Comparison of ENCODE assay signal across 17 cellular contexts in genomic region chr6:125809771-125810315, GRCh38. TPM values are rescaled to one million over a fixed set of nuclear protein-coding genes. Genes with fewer than 3 reads are reported as not detected.
DNase-seq lines count a peak whose midpoint lies in the region; ATAC-seq and TF ChIP-seq lines count a peak whose summit lies in the region.
"Had no signal": no experiment of that assay in that cellular context is flagged by ENCODE, and none has a peak within 500 bp of the region (broad histone marks: within the 10 kb centered on the region; RNA-seq: fewer than 3 reads in every experiment).

No MANE protein-coding gene starts in this region.

- CTCF ChIA-PET in OCI-LY7 (lab: Charles Lee; ENCODE audit: unreplicated experiment) (interaction anchor here (0.5 to 1.8 kb wide), 5 partner anchors 8 to 24 kb away, joined by 3 to 8 read pairs (median 4); partner anchors contain the start of gene NCOA7), WTC11 (lab: Charles Lee) (no interaction called here)

- no peak for TF ChIP-seq CTCF in OCI-LY7 (conservative IDR thresholded peaks at IDR 0.05; ENCODE audit: low read length)
- no peak for TF ChIP-seq CTCF in neural cell (IDR thresholded peaks at IDR 0.05; ENCODE audit: poor library complexity, severe bottlenecking)
- TF ChIP-seq CTCF in WTC11 (IDR thresholded peaks at IDR 0.05) = no peak
- no peak for TF ChIP-seq CTCF in heart right ventricle (IDR thresholded peaks at IDR 0.05)

- H3K4me2 ChIP-seq in Karpas-422 (ENCODE audit: low read depth, low read length, poor library complexity, severe bottlenecking) (peak overlapping the region; percentile 54), OCI-LY7 (ENCODE audit: low read length) (peak overlapping the region; percentile 77), neural cell (ENCODE audit: low read length) (no peak overlapping the region)
- H3K4me2 ChIP-seq: A549 had no signal

- peak overlapping the region; percentile 22 for H3K9ac ChIP-seq in Karpas-422 (ENCODE audit: low read length)
- H3K9ac ChIP-seq in neural cell (ENCODE audit: low read length) = no peak overlapping the region

- H3K4me1 ChIP-seq in Karpas-422 (ENCODE audit: low read length) (peaks cover 86% of the 10 kb centered on the region), OCI-LY7 (ENCODE audit: insufficient read depth, low read length, poor library complexity, severe bottlenecking) (peaks cover 91% of the 10 kb centered on the region), heart right ventricle (peaks cover 4 to 44% (median 25%) of the 10 kb centered on the region in 9 donors)

- TF ChIP-seq EP300 in neural cell (conservative IDR thresholded peaks at IDR 0.05; ENCODE audit: poor library complexity, severe bottlenecking) = no peak

- WGBS in heart right ventricle, 2 donors = 87 to 95% methylated on average over 2 of the region's 2 CpGs

- H3K27ac ChIP-seq in Karpas-422 (ENCODE audit: low read length) = peak overlapping the region; percentile 75
- peak overlapping the region; percentile 71 for H3K27ac ChIP-seq in OCI-LY7 (ENCODE audit: low read depth, low read length, poor library complexity, severe bottlenecking)
- peak overlapping the region; percentile 46 for H3K27ac ChIP-seq in neural cell (ENCODE audit: low read length)
- H3K27ac ChIP-seq in heart right ventricle = no peak overlapping the region
- H3K27ac ChIP-seq: A549, C4-2B, Peyer's patch, SK-N-MC had no signal

- H3K9me2 ChIP-seq in Karpas-422 (replicated peaks; ENCODE audit: insufficient read depth, low read length) (no peaks in the 10 kb centered on the region), OCI-LY7 (ENCODE audit: insufficient read depth, low read length) (no peaks in the 10 kb centered on the region), neural cell (ENCODE audit: insufficient read depth, low read length) (no peaks in the 10 kb centered on the region)

- H4K20me1 ChIP-seq in Karpas-422 (ENCODE audit: insufficient read depth, low read depth, low read length) (peaks cover 23% of the 10 kb centered on the region), OCI-LY7 (ENCODE audit: insufficient read depth, low read length) (no peaks in the 10 kb centered on the region), neural cell (ENCODE audit: insufficient read depth) (no peaks in the 10 kb centered on the region)

- H2AFZ ChIP-seq in Karpas-422 (ENCODE audit: low read length) (no peak overlapping the region), OCI-LY7 (ENCODE audit: low read length) (no peak overlapping the region; the same call in 1 of the 2 replicates), neural cell (ENCODE audit: low read depth, low read length) (no peak overlapping the region)

- H3K79me2 ChIP-seq in Karpas-422 (ENCODE audit: low read length) (peaks cover 95% of the 10 kb centered on the region), OCI-LY7 (ENCODE audit: insufficient read depth, low read depth, low read length) (peaks cover 84% of the 10 kb centered on the region; the same call in 1 of the 2 replicates), neural cell (replicated peaks; ENCODE audit: insufficient read depth, low read length) (no peaks in the 10 kb centered on the region)

- no peaks in the 10 kb centered on the region for H3K9me3 Mint-ChIP-seq in WTC11
- H3K9me3 Mint-ChIP-seq: H9, T-cell had no signal

- ATAC-seq in WTC11 (no peak), heart right ventricle (no peak)
- ATAC-seq: A549, Right ventricle myocardium inferior, T-cell had no signal

- DNase-seq in NCI-H2171 treated with DMSO at 0.1 percent for 48 hours (lab: John Stamatoyannopoulos, UW) (peak; percentile 32), NCI-H2171 (lab: John Stamatoyannopoulos, UW) (no peak), Karpas-422 (no peak), OCI-LY7 (ENCODE audit: low spot score) (peak; percentile 53), WTC11 (ENCODE audit: low spot score) (no peak), heart right ventricle (no peak), hippocampal formation (lab: John Stamatoyannopoulos, UW) (no peak)
- DNase-seq: H9, Kasumi-1, NCI-H2081 treated with DMSO at 0.1 percent for 48 hours, Peyer's patch, T-cell had no signal

- H3K27me3 ChIP-seq in Karpas-422 (ENCODE audit: low read length) (no peaks in the 10 kb centered on the region), neural cell (ENCODE audit: insufficient read depth, low read depth, low read length) (no peaks in the 10 kb centered on the region), heart right ventricle (no peaks in the 10 kb centered on the region)
- H3K27me3 ChIP-seq: Peyer's patch had no signal

- no peaks in the 10 kb centered on the region for H3F3A ChIP-seq in neural cell (ENCODE audit: insufficient read depth, low read length, poor library complexity, severe bottlenecking)

- H3K4me3 ChIP-seq in Karpas-422 (ENCODE audit: low read length) = peak overlapping the region; percentile 4; the same call in 1 of the 2 replicates
- H3K4me3 ChIP-seq in OCI-LY7 (ENCODE audit: low read depth, low read length, poor library complexity, severe bottlenecking) = peak overlapping the region; percentile 53
- peak overlapping the region; percentile 14 for H3K4me3 ChIP-seq in neural cell (ENCODE audit: low read length)
- no peak overlapping the region for H3K4me3 ChIP-seq in heart right ventricle
- H3K4me3 ChIP-seq: A549, Peyer's patch, SK-N-MC had no signal

- H3K27ac Mint-ChIP-seq in WTC11 = no peak overlapping the region
- H3K27ac Mint-ChIP-seq: T-cell had no signal

- H3K9me3 ChIP-seq in Karpas-422 (ENCODE audit: low read length) (no peaks in the 10 kb centered on the region), OCI-LY7 (ENCODE audit: low read length) (no peaks in the 10 kb centered on the region), neural cell (ENCODE audit: low read length) (no peaks in the 10 kb centered on the region), heart right ventricle (no peaks in the 10 kb centered on the region)
- H3K9me3 ChIP-seq: A549, Peyer's patch had no signal

- no peak overlapping the region for H3K4me3 Mint-ChIP-seq in WTC11
- H3K4me3 Mint-ChIP-seq: H9, T-cell had no signal

- H3K27me3 Mint-ChIP-seq in WTC11 (ENCODE audit: low read depth) = no peaks in the 10 kb centered on the region
- H3K27me3 Mint-ChIP-seq: T-cell had no signal

- no peak for TF ChIP-seq RAD21 in neural cell (conservative IDR thresholded peaks at IDR 0.05)

- intact Hi-C loops in OCI-LY7 (cut with micrococcal nuclease; ENCODE audit: unreplicated experiment) (no loop called here), heart right ventricle (cut with DNase I) (loop anchor here in 1 of 10 donors (5.0 kb wide), 1 partner anchor 37 kb away; no protein-coding TSS in a partner anchor)

- H3K4me1 Mint-ChIP-seq in WTC11 = peaks cover 6% of the 10 kb centered on the region; the same call in 1 of the 2 replicates

- no peaks in the 10 kb centered on the region for H3K36me3 ChIP-seq in Karpas-422 (ENCODE audit: insufficient read depth, low read length)
- H3K36me3 ChIP-seq in OCI-LY7 (ENCODE audit: insufficient read depth, low read length) = peaks cover 12% of the 10 kb centered on the region
- H3K36me3 ChIP-seq in neural cell (ENCODE audit: insufficient read depth, low read length) = no peaks in the 10 kb centered on the region
- H3K36me3 ChIP-seq in heart right ventricle = peaks cover 0 to 9% (median 0%) of the 10 kb centered on the region in 9 donors
- H3K36me3 ChIP-seq: Peyer's patch had no signal

- H3K36me3 Mint-ChIP-seq in WTC11 = no peaks in the 10 kb centered on the region

- POLR2A ChIA-PET in OCI-LY7 (lab: Charles Lee) = interaction anchor here (0.5 to 4.2 kb wide), 17 partner anchors 8 to 176 kb away, joined by 3 to 47 read pairs (median 4); partner anchors contain the start of genes NCOA7 and TRMT11
- POLR2A ChIA-PET in WTC11 (lab: Charles Lee) = interaction anchor here (1.3 kb wide), 1 partner anchor 19 kb away, joined by 3 read pairs; the partner anchor contains the start of gene NCOA7

- no TSS peak for BruUV-seq in OCI-LY7 (replicated peaks; lab: Mats Ljungman, UMichigan)

TF ChIP-seq in neural cell, 6 proteins besides CTCF, POLR2A, EP300 and RAD21 (continues in another document):
- TF ChIP-seq SMC3 (conservative IDR thresholded peaks at IDR 0.05; ENCODE audit: poor library complexity) (no peak), POLR2AphosphoS5 (IDR thresholded peaks at IDR 0.05) (no peak), TAF1 (IDR thresholded peaks at IDR 0.05; ENCODE audit: low read depth) (no peak)

TF ChIP-seq in WTC11, 78 proteins besides CTCF, POLR2A, EP300 and RAD21:
- no peak for TF ChIP-seq AR (CRISPR knock-in tag; IDR thresholded peaks at IDR 0.05)

RNA-seq across cellular contexts. Expression of gene NCOA7, which starts 19.1 kb away (rescaled TPM):
- total RNA-seq in Karpas-422 (2014; rRNA removed; shearing (Covaris generic); ENCODE audit: low replicate concordance) = 28.6 and 34.2 TPM in 2 replicates
- 14.8 and 18.1 TPM in 2 replicates for total RNA-seq in OCI-LY7 (2014; rRNA removed; shearing (Covaris generic))
- total RNA-seq in OCI-LY7 (2022) (49.0 and 52.2 TPM in 2 replicates), WTC11 (2021) (9.0 to 14.4 TPM (median 9.9 TPM) in 3 replicates), heart right ventricle (10 to 100 TPM in 7 of 10 donors, 1 to 10 TPM in 3; 6.2 to 21.3 (median 11.1) TPM)
- polyA plus RNA-seq in neural cell (13.7 and 17.1 TPM in 2 replicates), heart right ventricle (10 to 100 TPM in 1 of 2 donors, 1 to 10 TPM in 1; 4.2 to 10.2 TPM)
- 21.7 and 38.2 TPM in 2 replicates for polyA minus RNA-seq in neural cell

Comparison
In these comparisons a context has a peak if more than half of its experiments do, and no peak if none do; other contexts are left out.
1. DNase-seq: peak in NCI-H2171 treated with DMSO at 0.1 percent for 48 hours (single experiment) and OCI-LY7 (single experiment); none in NCI-H2171 (single experiment), Karpas-422 (single experiment), WTC11 (single experiment), heart right ventricle (0 of 2) and hippocampal formation (0 of 2).
2. H3K27ac ChIP-seq: peak in Karpas-422 (single experiment), OCI-LY7 (single experiment) and neural cell (single experiment); none in heart right ventricle (0 of 10).
3. H3K4me3 ChIP-seq: peak in Karpas-422 (single experiment), OCI-LY7 (single experiment) and neural cell (single experiment); none in heart right ventricle (0 of 10).